9 cellular contexts compared by ENCODE assay signal in genomic region chr6:150395388-150396009, GRCh38. TPM values are rescaled to one million over a fixed set of nuclear protein-coding genes. Genes with fewer than 3 reads are reported as not detected.
DNase-seq lines count a peak whose midpoint lies in the region; ATAC-seq and TF ChIP-seq lines count a peak whose summit lies in the region.
"Had no signal": no experiment of that assay in that cellular context is flagged by ENCODE, and none has a peak within 500 bp of the region (broad histone marks: within the 10 kb centered on the region; RNA-seq: fewer than 3 reads in every experiment).

No MANE protein-coding gene starts in this region.

- no peaks in the 10 kb centered on the region for H3K36me3 ChIP-seq in CD8-positive, alpha-beta memory T cell (ENCODE audit: insufficient read depth, low read length)
- H3K36me3 ChIP-seq in mesenchymal stem cell (ENCODE audit: control insufficient read depth in 1 of 2, insufficient read depth in 2 of 2, low read depth in 1 of 2, low read length in 2 of 2) (no peaks in the 10 kb centered on the region), upper lobe of right lung (no peaks in the 10 kb centered on the region)

- no peak overlapping the region for H3K4me3 Mint-ChIP-seq in CD8-positive, alpha-beta memory T cell
- H3K4me3 Mint-ChIP-seq in T-helper 17 cell: no peak overlapping the region
- H3K4me3 Mint-ChIP-seq in effector memory CD8-positive, alpha-beta T cell: no peak overlapping the region
- H3K4me3 Mint-ChIP-seq: T-helper 1 cell treated with Interleukin-12 subunit alpha and Interleukin-12 subunit beta and Interleukin-4 antibody, amounts not matched to agents 30 μg/mL and 1 μg/mL, for 36 hours had no signal

- H3K4me1 Mint-ChIP-seq in CD8-positive, alpha-beta memory T cell: no peaks in the 10 kb centered on the region
- peaks cover 3% of the 10 kb centered on the region for H3K4me1 Mint-ChIP-seq in T-helper 17 cell
- peaks cover 2 to 4% of the 10 kb centered on the region in 2 donors for H3K4me1 Mint-ChIP-seq in effector memory CD8-positive, alpha-beta T cell (ENCODE audit: low read depth in 2 of 2)

- no peak overlapping the region for H4K8ac ChIP-seq in mesenchymal stem cell (ENCODE audit: low read length)

- no peak overlapping the region for H3K14ac ChIP-seq in mesenchymal stem cell (ENCODE audit: low read length in 2 of 2)

- ATAC-seq in GM18868 (IDR thresholded peaks at IDR 0.05; ENCODE audit: unreplicated experiment): peak; percentile 81
- ATAC-seq in T-helper 17 cell: peak; percentile 64
- ATAC-seq in effector memory CD8-positive, alpha-beta T cell (replicated peaks): peak; percentile 77
- ATAC-seq in upper lobe of right lung: peak; percentile 83
- no peak for ATAC-seq in GM21528 (IDR thresholded peaks at IDR 0.05; ENCODE audit: low FRiP score, unreplicated experiment)

- no peak overlapping the region for H2BK120ac ChIP-seq in mesenchymal stem cell (ENCODE audit: low read depth, low read length)

- H3K4me3 ChIP-seq in CD8-positive, alpha-beta memory T cell (ENCODE audit: low read length): no peak overlapping the region
- no peak overlapping the region for H3K4me3 ChIP-seq in mesenchymal stem cell (ENCODE audit: insufficient read depth in 1 of 2, low read depth in 1 of 2, low read length in 2 of 2)
- H3K4me3 ChIP-seq in upper lobe of right lung: no peak overlapping the region

- H3K9ac ChIP-seq in mesenchymal stem cell (ENCODE audit: low read length): no peak overlapping the region

- no peaks in the 10 kb centered on the region for H3K36me3 Mint-ChIP-seq in CD8-positive, alpha-beta memory T cell
- H3K36me3 Mint-ChIP-seq in T-helper 17 cell (ENCODE audit: low read depth): no peaks in the 10 kb centered on the region
- no peaks in the 10 kb centered on the region for H3K36me3 Mint-ChIP-seq in effector memory CD8-positive, alpha-beta T cell (ENCODE audit: insufficient read depth)

- no peak overlapping the region for H3K27ac ChIP-seq in CD8-positive, alpha-beta memory T cell (ENCODE audit: low read depth, low read length)
- H3K27ac ChIP-seq in mesenchymal stem cell (ENCODE audit: low read length, poor library complexity, severe bottlenecking) (no peak overlapping the region), upper lobe of right lung (no peak overlapping the region)

- H3K18ac ChIP-seq in mesenchymal stem cell (ENCODE audit: low read depth in 1 of 2, low read length in 2 of 2): no peak overlapping the region

- peak; percentile 4 to 58 (median 13) for DNase-seq in CD8-positive, alpha-beta memory T cell
- DNase-seq in NCI-H1105 treated with DMSO at 0.1 percent for 48 hours (lab: John Stamatoyannopoulos, UW) (peak; percentile 87), T-helper 17 cell (no peak), mesenchymal stem cell (peak; percentile 50), upper lobe of right lung (no peak)
- peak; percentile 37 to 47 (median 41) for DNase-seq in effector memory CD8-positive, alpha-beta T cell

- no peak overlapping the region for H3K4ac ChIP-seq in mesenchymal stem cell (ENCODE audit: low read depth in 1 of 2, low read length in 2 of 2)

- POLR2A ChIA-PET in CD8-positive, alpha-beta memory T cell (lab: Charles Lee): no interaction called here

- H2BK15ac ChIP-seq in mesenchymal stem cell (ENCODE audit: low read depth, poor library complexity, severe bottlenecking): no peak overlapping the region

- H4K91ac ChIP-seq in mesenchymal stem cell (ENCODE audit: low read length): no peak overlapping the region

- 35% methylated on average over 10 of the region's 12 CpGs for WGBS in mesenchymal stem cell

- intact Hi-C loops in upper lobe of right lung (cut with DNase I): no loop called here

- no peak overlapping the region for H3K23ac ChIP-seq in mesenchymal stem cell (ENCODE audit: low read length in 2 of 2)

- peaks cover 10 to 33% of the 10 kb centered on the region in 2 donors for H3K27me3 Mint-ChIP-seq in CD8-positive, alpha-beta memory T cell
- H3K27me3 Mint-ChIP-seq in T-helper 17 cell: peaks cover 41% of the 10 kb centered on the region
- H3K27me3 Mint-ChIP-seq in effector memory CD8-positive, alpha-beta T cell: peaks cover 33 to 63% of the 10 kb centered on the region in 2 donors

- no peaks in the 10 kb centered on the region for H3K9me3 ChIP-seq in CD8-positive, alpha-beta memory T cell (ENCODE audit: low read length)
- H3K9me3 ChIP-seq in T-helper 17 cell (ENCODE audit: control insufficient read depth, low read length, poor library complexity, severe bottlenecking) (no peaks in the 10 kb centered on the region), mesenchymal stem cell (ENCODE audit: control insufficient read depth, low read length) (no peaks in the 10 kb centered on the region), upper lobe of right lung (no peaks in the 10 kb centered on the region)

- peak; percentile 77 for TF ChIP-seq CTCF in upper lobe of right lung (IDR thresholded peaks at IDR 0.05)

- no peak overlapping the region for H3K27ac Mint-ChIP-seq in CD8-positive, alpha-beta memory T cell
- H3K27ac Mint-ChIP-seq in T-helper 17 cell: no peak overlapping the region
- H3K27ac Mint-ChIP-seq in effector memory CD8-positive, alpha-beta T cell: no peak overlapping the region
- H3K27ac Mint-ChIP-seq: T-helper 1 cell treated with Interleukin-12 subunit alpha and Interleukin-12 subunit beta and Interleukin-4 antibody, amounts not matched to agents 30 μg/mL and 1 μg/mL, for 36 hours had no signal

- H3K79me1 ChIP-seq in mesenchymal stem cell (replicated peaks; ENCODE audit: low read length, poor library complexity, severe bottlenecking): no peaks in the 10 kb centered on the region

- no peaks in the 10 kb centered on the region for H3K27me3 ChIP-seq in CD8-positive, alpha-beta memory T cell (ENCODE audit: insufficient read depth, low read length, poor library complexity, severe bottlenecking)
- H3K27me3 ChIP-seq in mesenchymal stem cell (ENCODE audit: control insufficient read depth in 1 of 2, insufficient read depth in 1 of 2, low read length in 2 of 2) (peaks cover 11 to 29% of the 10 kb centered on the region in 2 experiments), upper lobe of right lung (no peaks in the 10 kb centered on the region)

- H3K4me2 ChIP-seq in mesenchymal stem cell (ENCODE audit: low read length, poor library complexity, severe bottlenecking): no peak overlapping the region

- no peak overlapping the region for H2BK5ac ChIP-seq in mesenchymal stem cell (ENCODE audit: low read depth, low read length, poor library complexity, severe bottlenecking)

- no peaks in the 10 kb centered on the region for H3K9me3 Mint-ChIP-seq in CD8-positive, alpha-beta memory T cell
- H3K9me3 Mint-ChIP-seq in effector memory CD8-positive, alpha-beta T cell: no peaks in the 10 kb centered on the region
- H3K9me3 Mint-ChIP-seq: T-helper 1 cell treated with Interleukin-12 subunit alpha and Interleukin-12 subunit beta and Interleukin-4 antibody, amounts not matched to agents 30 μg/mL and 1 μg/mL, for 36 hours had no signal

- no peak overlapping the region for H2BK12ac ChIP-seq in mesenchymal stem cell (ENCODE audit: low read length in 2 of 2)

- no peaks in the 10 kb centered on the region for H3K4me1 ChIP-seq in CD8-positive, alpha-beta memory T cell (ENCODE audit: insufficient read depth, low read length)
- H3K4me1 ChIP-seq in mesenchymal stem cell (ENCODE audit: control insufficient read depth, insufficient read depth, low read depth, low read length) (no peaks in the 10 kb centered on the region), upper lobe of right lung (peaks cover 3% of the 10 kb centered on the region)

- H2AK5ac ChIP-seq in mesenchymal stem cell (ENCODE audit: low read length, severe bottlenecking): no peak overlapping the region

- CTCF ChIA-PET in CD8-positive, alpha-beta memory T cell (lab: Charles Lee): interaction anchor here (0.8 to 4.5 kb wide), 22 partner anchors 8 to 423 kb away, joined by 3 to 39 read pairs (median 4); no protein-coding TSS in a partner anchor

- H2AFZ ChIP-seq in mesenchymal stem cell (ENCODE audit: low read depth, low read length): no peak overlapping the region

RNA-seq across cellular contexts. Expression of gene IYD, which starts 26.7 kb away (rescaled TPM):
- total RNA-seq in CD8-positive, alpha-beta memory T cell: not detected
- polyA plus RNA-seq in CD8-positive, alpha-beta memory T cell: not detected
- not detected for total RNA-seq in T-helper 17 cell
- polyA plus RNA-seq in mesenchymal stem cell (2013, experiment 1 of 2): not detected
- not detected for polyA plus RNA-seq in mesenchymal stem cell (2013, experiment 2 of 2)
- total RNA-seq in upper lobe of right lung: 1.2 TPM

Comparison
In these comparisons a context has a peak if more than half of its experiments do, and no peak if none do; other contexts are left out.
1. DNase-seq: peak in CD8-positive, alpha-beta memory T cell (5 of 5), NCI-H1105 treated with DMSO at 0.1 percent for 48 hours (single experiment), effector memory CD8-positive, alpha-beta T cell (3 of 3) and mesenchymal stem cell (single experiment); none in T-helper 17 cell (0 of 3) and upper lobe of right lung (single experiment).